Comparison of ENCODE assay signal across 28 cellular contexts in the genomic region with DNA sequence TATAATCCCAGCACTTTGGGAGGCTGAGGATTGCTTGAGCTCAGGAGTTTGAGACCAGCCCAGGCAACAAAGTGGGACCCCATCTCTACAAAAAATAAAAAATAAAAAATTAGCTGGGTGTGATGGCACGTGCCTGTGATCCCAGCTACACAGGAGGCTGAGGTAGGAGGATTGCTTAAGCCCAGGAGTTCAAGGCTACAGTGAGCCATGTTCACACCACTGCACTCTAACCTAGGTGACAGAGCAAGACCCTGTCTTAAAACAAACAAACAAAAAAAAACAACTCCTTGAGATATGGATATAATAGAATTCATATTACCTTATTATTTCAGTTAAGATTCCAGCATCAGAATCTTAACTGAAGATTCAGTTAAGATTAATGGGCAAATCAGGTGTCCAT.
"Had no signal": no experiment of that assay in that cellular context is flagged by ENCODE, and none has a peak within 500 bp of the region (broad histone marks: within the 10 kb centered on the region; RNA-seq: fewer than 3 reads in every experiment).

No MANE protein-coding gene starts in this region.

- H3K36me3 ChIP-seq: brain microvascular endothelial cell, left lung, stomach, suprapubic skin, tibial nerve had no signal

- H3K27ac Mint-ChIP-seq: mesothelial cell of epicardium had no signal

- H3K4me1 ChIP-seq: parathyroid adenoma, suprapubic skin had no signal

- H3K4me3 ChIP-seq: left lung, lung, stomach, suprapubic skin, tibial nerve had no signal

- DNase-seq: activated B cell treated with CpG ODN at 0.5 μM for 24 hours; activated CD4-positive, alpha-beta T cell treated with anti-CD3 and anti-CD28 coated beads for 36 hours; activated CD4-positive, alpha-beta T cell treated with anti-CD3 and anti-CD28 coated beads, Interleukin-2, amount 50 U/mL, for 4 hours; activated CD8-positive, alpha-beta memory T cell treated with anti-CD3 and anti-CD28 coated beads for 24 hours; activated CD8-positive, alpha-beta memory T cell treated with anti-CD3 and anti-CD28 coated beads, Interleukin-2, amount 50 U/mL, for 48 hours; activated effector memory CD4-positive, alpha-beta T cell treated with Interleukin-2 at 50 U/mL for 16 hours; activated naive CD4-positive, alpha-beta T cell treated with anti-CD3 and anti-CD28 coated beads, Interleukin-2, amount 10 ng/mL, durations not matched to agents 7 days and 5 days; activated T-cell treated with anti-CD3 and anti-CD28 coated beads, Interleukin-2, amount 50 U/mL, for 48 hours; aorta; brain microvascular endothelial cell; caudate nucleus; dermis blood vessel endothelial cell; effector CD8-positive, alpha-beta T cell; foreskin keratinocyte; kidney glomerular epithelial cell; left lung; nucleus accumbens; right cardiac atrium; stimulated activated CD4-positive, alpha-beta T cell treated with anti-CD3 and anti-CD28 coated beads, Interleukin-12 subunit alpha, Interleukin-12 subunit beta, amount 100 ng/mL, for 4 hours; stimulated activated CD4-positive, alpha-beta T cell treated with anti-CD3 and anti-CD28 coated beads, Interleukin-1b, Interleukin-23, amount 100 ng/mL, for 48 hours; stomach; T-helper 1 cell; T1000 had no signal

- H3K4me3 Mint-ChIP-seq: activated B cell treated with CpG ODN at 0.5 μM for 24 hours; activated CD4-positive, alpha-beta T cell treated with anti-CD3 and anti-CD28 coated beads for 36 hours; activated naive CD4-positive, alpha-beta T cell treated with anti-CD3 and anti-CD28 coated beads, Interleukin-2, amount 10 ng/mL, durations not matched to agents 7 days and 5 days; mesothelial cell of epicardium had no signal

- H3K27me3 Mint-ChIP-seq: activated B cell treated with CpG ODN at 0.5 μM for 24 hours; activated CD4-positive, alpha-beta T cell treated with anti-CD3 and anti-CD28 coated beads for 36 hours; activated naive CD4-positive, alpha-beta T cell treated with anti-CD3 and anti-CD28 coated beads, Interleukin-2, amount 10 ng/mL, durations not matched to agents 7 days and 5 days had no signal

- H3K27me3 ChIP-seq: brain microvascular endothelial cell, foreskin keratinocyte, left lung, stomach, suprapubic skin, tibial nerve had no signal

- H3K27ac ChIP-seq: brain microvascular endothelial cell, foreskin keratinocyte, left lung, parathyroid adenoma, suprapubic skin, tibial nerve had no signal

- ATAC-seq: foreskin keratinocyte, left lung, right cardiac atrium had no signal
